In genomic region chr21:31337991-31338891, GRCh38 we compare ENCODE assay signal across 28 cellular contexts. TPM values are rescaled to one million over a fixed set of nuclear protein-coding genes. Genes with fewer than 3 reads are reported as not detected.
DNase-seq lines count a peak whose midpoint lies in the region; ATAC-seq, FAIRE-seq and TF ChIP-seq lines count a peak whose summit lies in the region.
"Had no signal": no experiment of that assay in that cellular context is flagged by ENCODE, and none has a peak within 500 bp of the region (broad histone marks: within the 10 kb centered on the region; RNA-seq: fewer than 3 reads in every experiment).

No MANE protein-coding gene starts in this region.

- WGBS in suprapubic skin = 75% methylated on average over 25 of the region's 25 CpGs

- peaks cover 2% of the 10 kb centered on the region for H3K79me2 ChIP-seq in keratinocyte (ENCODE audit: control insufficient read depth, insufficient read depth, low read length)
- H3K79me2 ChIP-seq: parathyroid adenoma had no signal

- TF ChIP-seq POLR2A in suprapubic skin (IDR thresholded peaks at IDR 0.05) = no peak

- no peaks in the 10 kb centered on the region for H3K36me3 ChIP-seq in keratinocyte (ENCODE audit: control insufficient read depth in 2 of 2, extremely low read depth in 1 of 2, insufficient read depth in 2 of 2, low read length in 2 of 2)
- no peaks in the 10 kb centered on the region for H3K36me3 ChIP-seq in suprapubic skin
- H3K36me3 ChIP-seq: left lung, right lobe of liver had no signal

- dilution Hi-C loops in keratinocyte (cut with MboI; ENCODE audit: extremely low pct_ligation_motif_present, low sequenced_read_pairs) = no loop called here

- H3K27me3 Mint-ChIP-seq in brain = peaks cover 26% of the 10 kb centered on the region

- H3K9me3 ChIP-seq in keratinocyte (ENCODE audit: control insufficient read depth, low read depth, low read length) = no peaks in the 10 kb centered on the region
- no peaks in the 10 kb centered on the region for H3K9me3 ChIP-seq in suprapubic skin
- H3K9me3 ChIP-seq: left lung, right lobe of liver had no signal

- peak; percentile 77 for FAIRE-seq in keratinocyte (lab: Jason Lieb, UNC)
- FAIRE-seq: GM12892, TTC549 had no signal

- H3K9ac ChIP-seq in keratinocyte (ENCODE audit: control insufficient read depth, extremely low read depth, insufficient read depth, low read length) = no peak overlapping the region
- H3K9ac ChIP-seq: parathyroid adenoma had no signal

- H4K20me1 ChIP-seq in keratinocyte (ENCODE audit: control insufficient read depth, extremely low read depth, insufficient read depth, low read length) = no peaks in the 10 kb centered on the region

- H3K4me1 ChIP-seq in keratinocyte (ENCODE audit: control insufficient read depth, extremely low read depth, insufficient read depth, low read length) (peaks cover 39% of the 10 kb centered on the region), suprapubic skin (peaks cover 26% of the 10 kb centered on the region)
- H3K4me1 ChIP-seq: left lung, parathyroid adenoma had no signal

- peak overlapping the region in 1 of 5 experiments; percentile 26 for H3K4me3 Mint-ChIP-seq in brain
- H3K4me3 Mint-ChIP-seq: activated naive CD4-positive, alpha-beta T cell treated with anti-CD3 and anti-CD28 coated beads for 36 hours; central memory CD8-positive, alpha-beta T cell; nephron had no signal

- no peaks in the 10 kb centered on the region for H3K9me3 Mint-ChIP-seq in brain
- H3K9me3 Mint-ChIP-seq: activated naive CD4-positive, alpha-beta T cell treated with anti-CD3 and anti-CD28 coated beads for 36 hours; central memory CD8-positive, alpha-beta T cell; nephron had no signal

- H3K27ac Mint-ChIP-seq in brain = peak overlapping the region in 3 of 5 experiments; percentile 17 to 42 (median 29)
- H3K27ac Mint-ChIP-seq: activated naive CD4-positive, alpha-beta T cell treated with anti-CD3 and anti-CD28 coated beads for 36 hours; nephron had no signal

- peaks cover 29% of the 10 kb centered on the region for H3K36me3 Mint-ChIP-seq in brain

- no peak overlapping the region for H2AFZ ChIP-seq in keratinocyte (ENCODE audit: control insufficient read depth, low read length)
- H2AFZ ChIP-seq: parathyroid adenoma had no signal

- no peak overlapping the region for H3K4me3 ChIP-seq in keratinocyte (ENCODE audit: control insufficient read depth in 2 of 3, extremely low read depth in 1 of 3, insufficient read depth in 2 of 3, low read depth in 1 of 3, low read length in 3 of 3)
- H3K4me3 ChIP-seq in suprapubic skin = no peak overlapping the region
- H3K4me3 ChIP-seq: left lung, right lobe of liver had no signal

- no peak overlapping the region for H3K4me2 ChIP-seq in keratinocyte (ENCODE audit: control insufficient read depth, extremely low read depth, insufficient read depth, low read depth, low read length)

- no peak for TF ChIP-seq EP300 in suprapubic skin (IDR thresholded peaks at IDR 0.05)

- H3K27me3 ChIP-seq in keratinocyte (ENCODE audit: control insufficient read depth, extremely low read depth, insufficient read depth, low read length) = no peaks in the 10 kb centered on the region
- H3K27me3 ChIP-seq in suprapubic skin = no peaks in the 10 kb centered on the region
- H3K27me3 ChIP-seq: right lobe of liver had no signal

- ATAC-seq in GM21786 (IDR thresholded peaks at IDR 0.05; ENCODE audit: unreplicated experiment) = no peak
- ATAC-seq: HCT116, left lung, right lobe of liver had no signal

- peaks cover 26% of the 10 kb centered on the region for H3K4me1 Mint-ChIP-seq in brain

- peak; percentile 47 for DNase-seq in MV-4-11 (lab: John Stamatoyannopoulos, UW)
- no peak for DNase-seq in keratinocyte (ENCODE audit: low read depth, low spot score)
- no peak for DNase-seq in suprapubic skin (ENCODE audit: low spot score in 2 of 2)
- DNase-seq in NCI-H2196 (lab: John Stamatoyannopoulos, UW; ENCODE audit: unreplicated experiment) = no peak
- DNase-seq in germinal center (ENCODE audit: low spot score) = no peak
- DNase-seq in middle frontal gyrus (ENCODE audit: extremely low spot score, low spot score) = no peak
- DNase-seq: activated naive CD4-positive, alpha-beta T cell treated with anti-CD3 and anti-CD28 coated beads for 36 hours; activated T-cell treated with anti-CD3 and anti-CD28 coated beads, Interleukin-2, amount 50 U/mL, for 48 hours; amniotic stem cell; left lung; midbrain; NCI-H1092 treated with DMSO at 0.1 percent for 48 hours; NCI-H2029; NCI-H82; right lobe of liver; Right ventricle myocardium superior; stimulated activated CD4-positive, alpha-beta T cell treated with anti-CD3 and anti-CD28 coated beads, Interleukin-4, amount 100 ng/mL, for 4 hours; stimulated activated naive CD4-positive, alpha-beta T cell had no signal

- TF ChIP-seq CTCF in brain (conservative IDR thresholded peaks at IDR 0.05) = no peak
- no peak for TF ChIP-seq CTCF in keratinocyte (optimal IDR thresholded peaks at IDR 0.05 in 1 of 3, IDR thresholded peaks at IDR 0.05 in 1 of 3, conservative IDR thresholded peaks at IDR 0.05 in 1 of 3; ENCODE audit: extremely low read depth in 1 of 3, insufficient read depth in 2 of 3, low read length in 3 of 3)
- TF ChIP-seq CTCF in suprapubic skin (IDR thresholded peaks at IDR 0.05) = no peak

- H3K9me1 ChIP-seq in keratinocyte (ENCODE audit: control insufficient read depth, extremely low read depth, insufficient read depth, low read length) = peaks cover 2% of the 10 kb centered on the region

- H3K27ac ChIP-seq in keratinocyte (ENCODE audit: control insufficient read depth, insufficient read depth, low read length) = no peak overlapping the region
- H3K27ac ChIP-seq in suprapubic skin = peak overlapping the region; percentile 26
- H3K27ac ChIP-seq: C4-2B, HL-60, left lung, parathyroid adenoma, right lobe of liver had no signal

RNA-seq across cellular contexts. Expression of gene TIAM1, which starts 5.8 kb away (rescaled TPM):
- polyA plus RNA-seq in brain (ENCODE audit: insufficient read depth, low read depth, low replicate concordance) (47.1 TPM), keratinocyte (8.3 to 10.7 TPM (median 9.4 TPM) in 3 replicates)
- 21.2 TPM for polyA plus RNA-seq in keratinocyte (2011; ENCODE audit: low read depth)
- 7.6 and 7.7 TPM in 2 replicates for polyA plus RNA-seq in keratinocyte (2011; cell fraction: cytosol; rRNA removed)
- polyA plus RNA-seq in keratinocyte (2011; cell fraction: nucleus; rRNA removed) = 16.5 and 18.7 TPM in 2 replicates
- polyA plus RNA-seq in keratinocyte (2012; ENCODE audit: low replicate concordance) = 10.2 and 28.6 TPM in 2 replicates
- polyA minus RNA-seq in keratinocyte = 36.9 to 62.9 TPM (median 48.1 TPM) in 3 replicates
- polyA minus RNA-seq in keratinocyte (2011; cell fraction: cytosol; rRNA and poly(A)+ RNA removed) = 24.0 TPM
- polyA minus RNA-seq in keratinocyte (2011; cell fraction: nucleus; rRNA and poly(A)+ RNA removed) = 30.3 and 50.9 TPM in 2 replicates
- total RNA-seq in suprapubic skin = 100 to 1,000 TPM in 1 of 4 donors, 10 to 100 TPM in 3; 71.9 to 135 (median 87.9) TPM
